Comparison of ENCODE assay signal across 19 cellular contexts in the genomic region with DNA sequence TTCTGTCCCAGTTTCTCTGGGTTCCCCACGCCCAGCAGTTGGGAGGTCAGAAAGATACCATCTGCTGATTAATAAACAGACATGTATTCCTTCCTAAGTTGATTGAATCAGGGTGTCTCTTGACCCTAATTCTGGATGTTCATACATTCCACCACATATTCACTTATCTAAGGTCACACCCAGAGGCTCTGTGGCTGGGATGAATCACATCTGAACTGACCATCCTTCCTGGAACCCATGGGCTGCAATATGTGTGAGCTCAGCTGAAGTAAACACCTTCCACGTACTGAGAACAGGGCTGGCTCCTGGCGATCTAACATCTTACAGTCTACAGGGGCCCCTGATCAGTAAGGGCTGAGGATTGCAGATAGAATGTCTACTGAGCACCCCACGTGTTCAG. TPM values are rescaled to one million over a fixed set of nuclear protein-coding genes. Genes with fewer than 3 reads are reported as not detected.
A peak's percentile ranks its signal among the peaks of the same experiment; 100 is the strongest.
DNase-seq lines count a peak whose midpoint lies in the region; ATAC-seq and TF ChIP-seq lines count a peak whose summit lies in the region.
"Had no signal": no experiment of that assay in that cellular context is flagged by ENCODE, and none has a peak within 500 bp of the region (broad histone marks: within the 10 kb centered on the region; RNA-seq: fewer than 3 reads in every experiment).

No MANE protein-coding gene starts in this region.

- no peak for TF ChIP-seq CTCF in brain microvascular endothelial cell (IDR thresholded peaks at IDR 0.05; ENCODE audit: low read depth, low read length, missing control alignments)
- TF ChIP-seq CTCF in fibroblast of pulmonary artery (IDR thresholded peaks at IDR 0.05; ENCODE audit: low read length, missing control alignments), result no peak
- TF ChIP-seq CTCF in nephron (IDR thresholded peaks at IDR 0.05; ENCODE audit: unreplicated experiment in 3 of 3), result no peak

- in situ Hi-C loops in brain microvascular endothelial cell (cut with HindIII; ENCODE audit: low pct_ligation_motif_present, low sequenced_read_pairs), result no loop called here

- no peak overlapping the region for H3K4me3 ChIP-seq in brain microvascular endothelial cell (ENCODE audit: low read depth, low read length)
- no peak overlapping the region for H3K4me3 ChIP-seq in fibroblast of pulmonary artery (replicated peaks; ENCODE audit: low read depth, low read length)
- H3K4me3 ChIP-seq: cardiac muscle cell had no signal

- H3K4me3 Mint-ChIP-seq in nephron, result no peak overlapping the region

- DNase-seq in HT1080 (ENCODE audit: low read depth) (peak; percentile 39), brain microvascular endothelial cell (peak; percentile 34), fibroblast of pulmonary artery (ENCODE audit: low read depth) (peak; percentile 18), OCI-M1 (lab: John Stamatoyannopoulos, UW) (no peak)
- no peak for DNase-seq in activated CD4-positive, alpha-beta T cell treated with anti-CD3 and anti-CD28 coated beads, Interleukin-2, amount 50 U/mL, for 1 hour
- DNase-seq: activated CD4-positive, alpha-beta T cell treated with anti-CD3 and anti-CD28 coated beads for 48 hours; activated naive CD4-positive, alpha-beta T cell treated with anti-CD3 and anti-CD28 coated beads, Interleukin-2, amount 50 U/mL, for 16 hours; activated T-cell treated with anti-CD3 and anti-CD28 coated beads for 4 hours; effector memory CD4-positive, alpha-beta T cell; Karpas-422; midbrain; NCI-H1417 had no signal

- H3K27me3 Mint-ChIP-seq in nephron (ENCODE audit: low read depth), result peaks cover 29% of the 10 kb centered on the region

- H3K4me1 Mint-ChIP-seq in nephron, result peaks cover 14% of the 10 kb centered on the region

- H3K27ac Mint-ChIP-seq in nephron, result peak overlapping the region in 2 of 3 experiments; percentile 26 to 32

- ATAC-seq in HG02798 (IDR thresholded peaks at IDR 0.05; ENCODE audit: poor library complexity, unreplicated experiment), result no peak
- no peak for ATAC-seq in GM18517 (IDR thresholded peaks at IDR 0.05; ENCODE audit: unreplicated experiment)
- ATAC-seq: sciatic nerve had no signal

- no peaks in the 10 kb centered on the region for H3K36me3 ChIP-seq in brain microvascular endothelial cell (replicated peaks)
- H3K36me3 ChIP-seq: cardiac muscle cell, neutrophil had no signal

- H3K9me3 Mint-ChIP-seq in nephron, result no peaks in the 10 kb centered on the region

- H3K36me3 Mint-ChIP-seq in nephron (ENCODE audit: low read depth), result no peaks in the 10 kb centered on the region

- no peak overlapping the region for H3K27ac ChIP-seq in brain microvascular endothelial cell
- H3K27ac ChIP-seq: cardiac muscle cell, neutrophil had no signal

- no peaks in the 10 kb centered on the region for H3K27me3 ChIP-seq in brain microvascular endothelial cell (replicated peaks)
- H3K27me3 ChIP-seq: cardiac muscle cell had no signal

RNA-seq across cellular contexts. Expression of a gene that starts 20.5 kb away (rescaled TPM):
- total RNA-seq in HT1080 (2014; rRNA removed; shearing (Covaris generic)), result not detected in 2 replicates
- polyA plus RNA-seq in HT1080 (2015; cell fraction: cytosol; rRNA removed), result 0.02 and 0.07 TPM in 2 replicates
- polyA plus RNA-seq in HT1080 (2015; cell fraction: nucleus; rRNA removed), result 0.07 and 0.17 TPM in 2 replicates
- total RNA-seq: SK-MEL-5 had no signal

Comparison
In these comparisons a context has a peak if more than half of its experiments do, and no peak if none do; other contexts are left out.
1. DNase-seq: peak in HT1080 (single experiment), brain microvascular endothelial cell (single experiment) and fibroblast of pulmonary artery (single experiment); none in activated CD4-positive, alpha-beta T cell treated with anti-CD3 and anti-CD28 coated beads, Interleukin-2, amount 50 U/mL, for 1 hour (single experiment) and OCI-M1 (single experiment).